In the genomic region with DNA sequence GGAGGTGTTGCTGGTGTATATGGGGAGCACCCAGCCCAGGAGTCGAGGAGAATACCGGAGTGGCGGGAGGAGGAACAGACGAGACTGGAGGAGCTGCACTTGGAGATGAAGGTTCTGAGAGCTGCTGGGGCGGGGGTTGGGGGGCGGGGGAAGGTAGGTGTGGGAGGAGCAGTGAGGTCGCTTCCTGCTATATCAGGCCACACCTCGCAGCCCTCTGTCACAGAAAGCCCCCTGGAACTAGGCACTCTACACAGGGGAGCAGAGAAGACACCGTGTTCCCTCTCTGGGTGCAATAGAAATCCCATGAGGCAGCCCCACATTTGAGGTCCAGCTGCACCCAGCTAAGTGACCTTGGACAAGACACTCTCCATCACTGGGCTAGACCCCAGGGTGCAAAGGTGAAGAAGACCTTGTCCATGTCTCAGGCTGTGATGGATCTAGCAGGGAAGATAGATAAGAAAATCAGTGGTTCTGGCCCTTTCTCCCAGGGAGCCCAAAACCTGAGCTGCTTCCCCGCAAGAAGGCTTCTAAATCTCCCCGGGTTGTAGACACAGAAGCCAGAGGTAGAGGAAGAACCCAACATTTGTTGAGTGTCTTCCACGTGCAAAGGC, we compare ENCODE assay signal across 15 cellular contexts.
DNase-seq lines count a peak whose midpoint lies in the region; ATAC-seq and TF ChIP-seq lines count a peak whose summit lies in the region.
"Had no signal": no experiment of that assay in that cellular context is flagged by ENCODE, and none has a peak within 500 bp of the region (broad histone marks: within the 10 kb centered on the region; RNA-seq: fewer than 3 reads in every experiment).

No MANE protein-coding gene starts in this region.

- H3F3A ChIP-seq in GM23248 (ENCODE audit: insufficient read depth) = peaks cover 12% of the 10 kb centered on the region

- 62 to 71% methylated on average over 9 to 12 of the region's 12 CpGs for WGBS in GM23248 (ENCODE audit: low coverage in 1 of 2, low lambda C conversion rate in 2 of 2, missing lambda C conversion rate in 2 of 2), 2 experiments

- peak; percentile 85 for ATAC-seq in CD8-positive, alpha-beta T cell
- no peak for ATAC-seq in natural killer cell
- no peak for ATAC-seq in HG03342 (IDR thresholded peaks at IDR 0.05; ENCODE audit: unreplicated experiment)

- CTCF ChIA-PET in CD8-positive, alpha-beta T cell (lab: Charles Lee) = no interaction called here

- H3K9me3 Mint-ChIP-seq in CD8-positive, alpha-beta T cell = no peaks in the 10 kb centered on the region
- H3K9me3 Mint-ChIP-seq in activated naive CD8-positive, alpha-beta T cell treated with anti-CD3 and anti-CD28 coated beads for 36 hours = no peaks in the 10 kb centered on the region
- H3K9me3 Mint-ChIP-seq in natural killer cell = no peaks in the 10 kb centered on the region
- H3K9me3 Mint-ChIP-seq: CD14-positive monocyte had no signal

- H3K27ac Mint-ChIP-seq in CD8-positive, alpha-beta T cell = peak overlapping the region; percentile 11
- no peak overlapping the region for H3K27ac Mint-ChIP-seq in activated naive CD8-positive, alpha-beta T cell treated with anti-CD3 and anti-CD28 coated beads for 36 hours
- H3K27ac Mint-ChIP-seq in natural killer cell = peak overlapping the region; percentile 8 to 35

- no peaks in the 10 kb centered on the region for H3K9me2 ChIP-seq in GM23248 (ENCODE audit: insufficient read depth)

- no peaks in the 10 kb centered on the region for H3K27me3 Mint-ChIP-seq in CD8-positive, alpha-beta T cell (ENCODE audit: low read depth)
- H3K27me3 Mint-ChIP-seq in activated naive CD8-positive, alpha-beta T cell treated with anti-CD3 and anti-CD28 coated beads for 36 hours = no peaks in the 10 kb centered on the region
- H3K27me3 Mint-ChIP-seq in natural killer cell (ENCODE audit: low read depth in 2 of 2) = no peaks in the 10 kb centered on the region

- TF ChIP-seq CTCF in CD8-positive, alpha-beta T cell (IDR thresholded peaks at IDR 0.05) = no peak
- TF ChIP-seq CTCF in natural killer cell (IDR thresholded peaks at IDR 0.05) = no peak

- H3K4me3 Mint-ChIP-seq in CD8-positive, alpha-beta T cell = peak overlapping the region; percentile 29
- H3K4me3 Mint-ChIP-seq in activated naive CD8-positive, alpha-beta T cell treated with anti-CD3 and anti-CD28 coated beads for 36 hours = peak overlapping the region; percentile 56
- no peak overlapping the region for H3K4me3 Mint-ChIP-seq in natural killer cell
- H3K4me3 Mint-ChIP-seq: CD14-positive monocyte had no signal

- in situ Hi-C loops in GM23248 (cut with MboI) = no loop called here

- H2AFZ ChIP-seq in GM23248 = no peak overlapping the region
- H2AFZ ChIP-seq: parathyroid adenoma had no signal

- H4K20me1 ChIP-seq in GM23248 (ENCODE audit: insufficient read depth) = no peaks in the 10 kb centered on the region

- H3K36me3 ChIP-seq in CD8-positive, alpha-beta T cell (ENCODE audit: insufficient read depth, low read length) = no peaks in the 10 kb centered on the region
- H3K36me3 ChIP-seq in GM23248 (ENCODE audit: low read depth) = no peaks in the 10 kb centered on the region
- H3K36me3 ChIP-seq: esophagus muscularis mucosa, SJCRH30 had no signal

- H3K27ac ChIP-seq in CD8-positive, alpha-beta T cell (ENCODE audit: low read depth, low read length) = no peak overlapping the region
- H3K27ac ChIP-seq in GM23248 = peak overlapping the region; percentile 87
- H3K27ac ChIP-seq: esophagus muscularis mucosa, HL-60, parathyroid adenoma, SJCRH30 had no signal

- H3K79me2 ChIP-seq in GM23248 (ENCODE audit: insufficient read depth) = peaks cover 22% of the 10 kb centered on the region; the same call in 1 of the 2 replicates
- H3K79me2 ChIP-seq: parathyroid adenoma had no signal

- intact Hi-C loops in CD8-positive, alpha-beta T cell (cut with DNase I, micrococcal nuclease) = no loop called here
- intact Hi-C loops in natural killer cell (cut with micrococcal nuclease) = no loop called here

- POLR2A ChIA-PET in CD8-positive, alpha-beta T cell (lab: Charles Lee) = no interaction called here

- peaks cover 36% of the 10 kb centered on the region for H3K4me1 Mint-ChIP-seq in CD8-positive, alpha-beta T cell (ENCODE audit: low read depth)
- H3K4me1 Mint-ChIP-seq in activated naive CD8-positive, alpha-beta T cell treated with anti-CD3 and anti-CD28 coated beads for 36 hours = peaks cover 41% of the 10 kb centered on the region
- H3K4me1 Mint-ChIP-seq in natural killer cell = peaks cover 27 to 37% of the 10 kb centered on the region in 2 donors

- H3K4me2 ChIP-seq in GM23248 (ENCODE audit: unreplicated experiment) = no peak overlapping the region

- no peak overlapping the region for H3K9ac ChIP-seq in GM23248
- H3K9ac ChIP-seq: parathyroid adenoma had no signal

- no peak overlapping the region for H3K4me3 ChIP-seq in CD8-positive, alpha-beta T cell (ENCODE audit: low read depth, low read length)
- no peak overlapping the region for H3K4me3 ChIP-seq in GM23248
- H3K4me3 ChIP-seq: esophagus muscularis mucosa, SJCRH30 had no signal

- peaks cover 27% of the 10 kb centered on the region for H3K4me1 ChIP-seq in CD8-positive, alpha-beta T cell (ENCODE audit: insufficient read depth, low read length)
- peaks cover 17% of the 10 kb centered on the region for H3K4me1 ChIP-seq in GM23248 (ENCODE audit: insufficient read depth)
- H3K4me1 ChIP-seq: esophagus muscularis mucosa, parathyroid adenoma, SJCRH30 had no signal

- no peaks in the 10 kb centered on the region for H3K36me3 Mint-ChIP-seq in CD8-positive, alpha-beta T cell
- peaks cover 17% of the 10 kb centered on the region for H3K36me3 Mint-ChIP-seq in activated naive CD8-positive, alpha-beta T cell treated with anti-CD3 and anti-CD28 coated beads for 36 hours
- no peaks in the 10 kb centered on the region for H3K36me3 Mint-ChIP-seq in natural killer cell

- DNase-seq in CD8-positive, alpha-beta T cell = peak in 1 of 7 experiments; percentile 38
- DNase-seq in GM23248 (no peak), natural killer cell (no peak), globus pallidus (ENCODE audit: low spot score) (no peak), NCI-H2227 treated with DMSO at 0.1 percent for 48 hours (lab: John Stamatoyannopoulos, UW) (no peak)
- no peak for DNase-seq in activated naive CD8-positive, alpha-beta T cell treated with anti-CD3 and anti-CD28 coated beads for 36 hours
- DNase-seq: cortex of kidney, KG1, NCI-H1105 treated with DMSO at 0.1 percent for 48 hours, SJCRH30 had no signal

- H3K27me3 ChIP-seq in CD8-positive, alpha-beta T cell (ENCODE audit: insufficient read depth, low read length) = no peaks in the 10 kb centered on the region
- no peaks in the 10 kb centered on the region for H3K27me3 ChIP-seq in GM23248 (replicated peaks; ENCODE audit: insufficient read depth)
- H3K27me3 ChIP-seq: esophagus muscularis mucosa, SJCRH30 had no signal

- H3K9me3 ChIP-seq in CD8-positive, alpha-beta T cell (ENCODE audit: low read length) = no peaks in the 10 kb centered on the region
- no peaks in the 10 kb centered on the region for H3K9me3 ChIP-seq in GM23248 (ENCODE audit: low read depth)
- H3K9me3 ChIP-seq: esophagus muscularis mucosa, SJCRH30 had no signal
